10 cellular contexts compared by ENCODE assay signal in genomic region chr17:33234930-33235685, GRCh38. TPM values are rescaled to one million over a fixed set of nuclear protein-coding genes. Genes with fewer than 3 reads are reported as not detected.
DNase-seq lines count a peak whose midpoint lies in the region; ATAC-seq and TF ChIP-seq lines count a peak whose summit lies in the region.
"Had no signal": no experiment of that assay in that cellular context is flagged by ENCODE, and none has a peak within 500 bp of the region (broad histone marks: within the 10 kb centered on the region; RNA-seq: fewer than 3 reads in every experiment).

No MANE protein-coding gene starts in this region.

- H3K4me3 ChIP-seq in ascending aorta = no peak overlapping the region

- TF ChIP-seq CTCF in ascending aorta (IDR thresholded peaks at IDR 0.05) = no peak

- H3K27me3 ChIP-seq in ascending aorta = no peaks in the 10 kb centered on the region

- peak overlapping the region; percentile 36 to 59 for H3K27ac ChIP-seq in ascending aorta

- H3K4me1 ChIP-seq in ascending aorta = peaks cover 5 to 12% of the 10 kb centered on the region in 2 donors

- H3K36me3 ChIP-seq in ascending aorta = no peaks in the 10 kb centered on the region

- DNase-seq in activated CD4-positive, alpha-beta T cell treated with anti-CD3 and anti-CD28 coated beads, Interleukin-2, amount 50 U/mL, for 48 hours = peak; percentile 36 to 49
- DNase-seq in activated CD4-positive, alpha-beta T cell treated with anti-CD3 and anti-CD28 coated beads for 4 hours = no peak
- DNase-seq in ascending aorta (ENCODE audit: low spot score in 2 of 2) (peak; percentile 73 to 90), inferior parietal cortex (ENCODE audit: extremely low spot score) (peak; percentile 53), superior temporal gyrus (ENCODE audit: extremely low spot score) (peak; percentile 55), AML-193 (lab: John Stamatoyannopoulos, UW) (no peak)
- DNase-seq: CD4-positive, CD25-positive, alpha-beta regulatory T cell had no signal

- ATAC-seq in HG03520 (IDR thresholded peaks at IDR 0.05; ENCODE audit: unreplicated experiment) = no peak
- no peak for ATAC-seq in GM18511 (IDR thresholded peaks at IDR 0.05; ENCODE audit: unreplicated experiment)

- intact Hi-C loops in ascending aorta (cut with DNase I) = loop anchor here (5.0 kb wide), 1 partner anchor 47 kb away; no protein-coding TSS in a partner anchor

- H3K9me3 ChIP-seq in ascending aorta = no peaks in the 10 kb centered on the region

RNA-seq across cellular contexts. Expression of gene ASIC2, which starts 58.0 kb away (rescaled TPM):
- total RNA-seq in ascending aorta = not detected
- total RNA-seq: CD4-positive, CD25-positive, alpha-beta regulatory T cell; T-helper 2 cell treated with Interferon-gamma antibody and Interleukin-4, amounts not matched to agents 100 ng/mL and 5 ng/mL, for 36 hours had no signal

Comparison
In these comparisons a context has a peak if more than half of its experiments do, and no peak if none do; other contexts are left out.
1. DNase-seq: peak in activated CD4-positive, alpha-beta T cell treated with anti-CD3 and anti-CD28 coated beads, Interleukin-2, amount 50 U/mL, for 48 hours (2 of 2), ascending aorta (2 of 2), inferior parietal cortex (single experiment) and superior temporal gyrus (single experiment); none in activated CD4-positive, alpha-beta T cell treated with anti-CD3 and anti-CD28 coated beads for 4 hours (0 of 2) and AML-193 (0 of 2).